In the genomic region with DNA sequence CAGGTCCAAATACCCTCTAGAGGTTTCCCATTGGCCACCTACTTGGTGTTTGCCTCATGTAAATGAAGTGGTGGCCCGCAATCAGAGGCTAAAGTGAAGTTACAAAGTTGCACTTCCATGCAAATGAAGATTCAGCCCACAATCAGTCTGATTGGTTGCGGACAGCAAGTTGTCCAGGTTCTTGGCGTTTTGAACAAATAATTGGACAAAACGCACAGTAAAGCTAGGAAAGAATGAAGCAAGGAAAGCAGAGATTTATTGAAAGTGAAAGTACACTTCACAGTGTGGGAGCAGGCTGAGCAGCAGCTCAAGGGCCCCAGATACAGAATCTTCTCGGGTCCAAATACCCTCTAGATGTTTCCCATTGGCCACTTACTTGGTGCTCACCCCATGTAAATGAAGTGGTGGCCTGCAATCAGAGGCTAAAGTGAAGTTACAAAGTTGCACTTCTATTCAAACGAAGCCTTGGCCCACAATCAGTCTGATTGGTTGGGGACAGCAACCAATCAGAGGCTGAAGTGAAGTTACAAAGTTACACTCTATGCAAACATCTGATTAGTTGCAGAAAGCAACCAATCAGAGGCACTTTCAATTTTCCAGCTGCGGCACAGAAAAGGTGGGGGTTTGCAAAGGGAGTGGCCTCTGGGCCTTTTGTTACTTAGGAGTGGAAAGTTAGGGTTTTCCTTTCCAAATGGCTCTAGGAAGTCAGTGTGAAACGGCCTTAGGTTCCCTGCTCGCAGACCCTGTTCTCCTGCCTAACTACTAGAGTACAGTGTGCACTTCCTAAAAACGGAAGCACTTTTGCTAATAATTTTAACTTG, we compare ENCODE assay signal across 8 cellular contexts. TPM values are rescaled to one million over a fixed set of nuclear protein-coding genes. Genes with fewer than 3 reads are reported as not detected.
DNase-seq lines count a peak whose midpoint lies in the region; ATAC-seq and TF ChIP-seq lines count a peak whose summit lies in the region.

No MANE protein-coding gene starts in this region.

- no peaks in the 10 kb centered on the region for H3K9me3 ChIP-seq in ascending aorta
- H3K9me3 ChIP-seq in liver (ENCODE audit: control insufficient read depth in 4 of 4, low read length in 3 of 4): no peaks in the 10 kb centered on the region

- TF ChIP-seq CTCF in ascending aorta (IDR thresholded peaks at IDR 0.05): no peak
- TF ChIP-seq CTCF in liver (IDR thresholded peaks at IDR 0.05; ENCODE audit: low read depth, low read length, missing input control): no peak

- H3K9ac ChIP-seq in liver (ENCODE audit: low read depth in 1 of 2, low read length in 2 of 2): peak overlapping the region; percentile 15 to 85

- no peak for TF ChIP-seq RAD21 in liver (IDR thresholded peaks at IDR 0.05)

- ATAC-seq in HG03196 (IDR thresholded peaks at IDR 0.05; ENCODE audit: unreplicated experiment): peak; percentile 23

- intact Hi-C loops in ascending aorta (cut with DNase I): loop anchor here (5.0 to 10.0 kb wide), 3 partner anchors 214 to 1522 kb away; a partner anchor contains a TSS

- H3K4me3 ChIP-seq in ascending aorta (peak overlapping the region; percentile 44 to 63), liver (ENCODE audit: low read depth in 1 of 3, low read length in 3 of 3) (peak overlapping the region; percentile 46 to 64 (median 62))

- DNase-seq in NCI-H748 (lab: John Stamatoyannopoulos, UW; ENCODE audit: unreplicated experiment) (peak; percentile 9), NCI-H748 treated with DMSO at 0.1 percent for 48 hours (lab: John Stamatoyannopoulos, UW) (no peak), T-helper 1 cell (peak; percentile 31 to 93 (median 65)), ascending aorta (ENCODE audit: low spot score in 2 of 2) (peak; percentile 26 to 88), epidermal melanocyte (ENCODE audit: insufficient read length, low spot score) (no peak)
- DNase-seq in stimulated activated CD8-positive, alpha-beta memory T cell treated with anti-CD3 and anti-CD28 coated beads, Interleukin-4, amount 100 ng/mL, for 48 hours: peak; percentile 71

- H3K36me3 ChIP-seq in ascending aorta (no peaks in the 10 kb centered on the region), liver (ENCODE audit: control insufficient read depth in 4 of 4, insufficient read depth in 3 of 4, low read depth in 1 of 4, low read length in 3 of 4) (no peaks in the 10 kb centered on the region)

- peak overlapping the region; percentile 90 for H3K27ac ChIP-seq in ascending aorta
- H3K27ac ChIP-seq in liver (ENCODE audit: low read depth in 1 of 2, low read length in 2 of 2): peak overlapping the region; percentile 74 to 92

- H3K4me1 ChIP-seq in ascending aorta (peaks cover 12 to 18% of the 10 kb centered on the region in 2 donors), liver (ENCODE audit: control insufficient read depth in 4 of 4, insufficient read depth in 4 of 4, low read length in 3 of 4) (peaks cover 5 to 37% (median 27%) of the 10 kb centered on the region in 4 donors)

- 25% methylated on average over 10 of the region's 10 CpGs for WGBS in liver

- H3K27me3 ChIP-seq in ascending aorta (no peaks in the 10 kb centered on the region), liver (ENCODE audit: control insufficient read depth in 4 of 4, insufficient read depth in 4 of 4, low read length in 3 of 4) (no peaks in the 10 kb centered on the region)

TF ChIP-seq in liver, 16 proteins besides CTCF, POLR2A, EP300 and RAD21:
- TF ChIP-seq TAF1 (conservative IDR thresholded peaks at IDR 0.05) (peak; percentile 66), FOXA2 (IDR thresholded peaks at IDR 0.05) (peak; percentile 32), EGR1 (IDR thresholded peaks at IDR 0.05; ENCODE audit: low read depth in 2 of 2) (peak in 1 of 2 donors; percentile 33), GABPA (IDR thresholded peaks at IDR 0.05 in 1 of 2, conservative IDR thresholded peaks at IDR 0.05 in 1 of 2) (peak; percentile 22 to 68), JUND (IDR thresholded peaks at IDR 0.05) (peak in 1 of 2 donors; percentile 7), RXRA (IDR thresholded peaks at IDR 0.05) (no peak), FOXA1 (IDR thresholded peaks at IDR 0.05) (peak; percentile 53), SP1 (IDR thresholded peaks at IDR 0.05) (peak; percentile 96), YY1 (IDR thresholded peaks at IDR 0.05) (peak; percentile 63), HNF4G (IDR thresholded peaks at IDR 0.05) (no peak), NR2F2 (IDR thresholded peaks at IDR 0.05) (peak; percentile 38), HNF4A (conservative IDR thresholded peaks at IDR 0.05) (peak; percentile 28 to 53)
- TF ChIP-seq, protein P1, sequence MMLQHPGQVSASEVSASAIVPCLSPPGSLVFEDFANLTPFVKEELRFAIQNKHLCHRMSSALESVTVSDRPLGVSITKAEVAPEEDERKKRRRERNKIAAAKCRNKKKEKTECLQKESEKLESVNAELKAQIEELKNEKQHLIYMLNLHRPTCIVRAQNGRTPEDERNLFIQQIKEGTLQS (IDR thresholded peaks at IDR 0.05): no peak
- TF ChIP-seq, protein P2, sequence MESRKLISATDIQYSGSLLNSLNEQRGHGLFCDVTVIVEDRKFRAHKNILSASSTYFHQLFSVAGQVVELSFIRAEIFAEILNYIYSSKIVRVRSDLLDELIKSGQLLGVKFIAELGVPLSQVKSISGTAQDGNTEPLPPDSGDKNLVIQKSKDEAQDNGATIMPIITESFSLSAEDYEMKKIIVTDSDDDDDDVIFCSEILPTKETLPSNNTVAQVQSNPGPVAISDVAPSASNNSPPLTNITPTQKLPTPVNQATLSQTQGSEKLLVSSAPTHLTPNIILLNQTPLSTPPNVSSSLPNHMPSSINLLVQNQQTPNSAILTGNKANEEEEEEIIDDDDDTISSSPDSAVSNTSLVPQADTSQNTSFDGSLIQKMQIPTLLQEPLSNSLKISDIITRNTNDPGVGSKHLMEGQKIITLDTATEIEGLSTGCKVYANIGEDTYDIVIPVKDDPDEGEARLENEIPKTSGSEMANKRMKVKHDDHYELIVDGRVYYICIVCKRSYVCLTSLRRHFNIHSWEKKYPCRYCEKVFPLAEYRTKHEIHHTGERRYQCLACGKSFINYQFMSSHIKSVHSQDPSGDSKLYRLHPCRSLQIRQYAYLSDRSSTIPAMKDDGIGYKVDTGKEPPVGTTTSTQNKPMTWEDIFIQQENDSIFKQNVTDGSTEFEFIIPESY (IDR thresholded peaks at IDR 0.05): peak; percentile 47
- TF ChIP-seq, protein P3, sequence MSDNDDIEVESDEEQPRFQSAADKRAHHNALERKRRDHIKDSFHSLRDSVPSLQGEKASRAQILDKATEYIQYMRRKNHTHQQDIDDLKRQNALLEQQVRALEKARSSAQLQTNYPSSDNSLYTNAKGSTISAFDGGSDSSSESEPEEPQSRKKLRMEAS (IDR thresholded peaks at IDR 0.05): no peak
- TF ChIP-seq, protein P4, sequence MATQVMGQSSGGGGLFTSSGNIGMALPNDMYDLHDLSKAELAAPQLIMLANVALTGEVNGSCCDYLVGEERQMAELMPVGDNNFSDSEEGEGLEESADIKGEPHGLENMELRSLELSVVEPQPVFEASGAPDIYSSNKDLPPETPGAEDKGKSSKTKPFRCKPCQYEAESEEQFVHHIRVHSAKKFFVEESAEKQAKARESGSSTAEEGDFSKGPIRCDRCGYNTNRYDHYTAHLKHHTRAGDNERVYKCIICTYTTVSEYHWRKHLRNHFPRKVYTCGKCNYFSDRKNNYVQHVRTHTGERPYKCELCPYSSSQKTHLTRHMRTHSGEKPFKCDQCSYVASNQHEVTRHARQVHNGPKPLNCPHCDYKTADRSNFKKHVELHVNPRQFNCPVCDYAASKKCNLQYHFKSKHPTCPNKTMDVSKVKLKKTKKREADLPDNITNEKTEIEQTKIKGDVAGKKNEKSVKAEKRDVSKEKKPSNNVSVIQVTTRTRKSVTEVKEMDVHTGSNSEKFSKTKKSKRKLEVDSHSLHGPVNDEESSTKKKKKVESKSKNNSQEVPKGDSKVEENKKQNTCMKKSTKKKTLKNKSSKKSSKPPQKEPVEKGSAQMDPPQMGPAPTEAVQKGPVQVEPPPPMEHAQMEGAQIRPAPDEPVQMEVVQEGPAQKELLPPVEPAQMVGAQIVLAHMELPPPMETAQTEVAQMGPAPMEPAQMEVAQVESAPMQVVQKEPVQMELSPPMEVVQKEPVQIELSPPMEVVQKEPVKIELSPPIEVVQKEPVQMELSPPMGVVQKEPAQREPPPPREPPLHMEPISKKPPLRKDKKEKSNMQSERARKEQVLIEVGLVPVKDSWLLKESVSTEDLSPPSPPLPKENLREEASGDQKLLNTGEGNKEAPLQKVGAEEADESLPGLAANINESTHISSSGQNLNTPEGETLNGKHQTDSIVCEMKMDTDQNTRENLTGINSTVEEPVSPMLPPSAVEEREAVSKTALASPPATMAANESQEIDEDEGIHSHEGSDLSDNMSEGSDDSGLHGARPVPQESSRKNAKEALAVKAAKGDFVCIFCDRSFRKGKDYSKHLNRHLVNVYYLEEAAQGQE (IDR thresholded peaks at IDR 0.05): peak; percentile 90

RNA-seq across cellular contexts. Expression of a gene that starts 4.7 kb away (rescaled TPM):
- total RNA-seq in ascending aorta: 56.8 TPM
- total RNA-seq in liver: 100 to 1,000 TPM; 105 to 112 TPM
- polyA plus RNA-seq in liver: 10 to 100 TPM; 70.2 to 92.9 TPM

Comparison
In these comparisons a context has a peak if more than half of its experiments do, and no peak if none do; other contexts are left out.
1. DNase-seq: peak in NCI-H748 (single experiment), T-helper 1 cell (5 of 5), ascending aorta (2 of 2) and stimulated activated CD8-positive, alpha-beta memory T cell treated with anti-CD3 and anti-CD28 coated beads, Interleukin-4, amount 100 ng/mL, for 48 hours (single experiment); none in NCI-H748 treated with DMSO at 0.1 percent for 48 hours (single experiment) and epidermal melanocyte (single experiment).